ENCODE assay signal across 23 cellular contexts in genomic region chr14:105841022-105842009, GRCh38.
DNase-seq lines count a peak whose midpoint lies in the region; ATAC-seq and TF ChIP-seq lines count a peak whose summit lies in the region.
"Had no signal": no experiment of that assay in that cellular context is flagged by ENCODE, and none has a peak within 500 bp of the region (broad histone marks: within the 10 kb centered on the region; RNA-seq: fewer than 3 reads in every experiment).

No MANE protein-coding gene starts in this region.

- no peak overlapping the region for H3K4ac ChIP-seq in H9 (ENCODE audit: low read depth, low read length)

- H3K9ac ChIP-seq in H9 (ENCODE audit: extremely low read depth, insufficient read length, low read length): no peak overlapping the region

- no peak overlapping the region for H2AFZ ChIP-seq in H9 (ENCODE audit: low read length)

- H4K8ac ChIP-seq in H9 (replicated peaks; ENCODE audit: insufficient read length, low read depth, low read length): no peak overlapping the region

- H3K27me3 ChIP-seq in H9 (ENCODE audit: insufficient read depth, low read length): no peaks in the 10 kb centered on the region
- H3K27me3 ChIP-seq: brain microvascular endothelial cell, vagina had no signal

- H3T11ph ChIP-seq in H9 (ENCODE audit: low read length): no peak overlapping the region

- no peak overlapping the region for H3K56ac ChIP-seq in H9 (ENCODE audit: insufficient read length, low read depth, low read length)

- no peaks in the 10 kb centered on the region for H3K79me1 ChIP-seq in H9 (ENCODE audit: insufficient read depth, low read depth, low read length, poor library complexity, severe bottlenecking)

- peak in 1 of 2 donors; percentile 4 for ATAC-seq in stimulated activated naive B cell treated with anti-CD40 and anti-IgM and Interleukin-4, amounts not matched to agents 10 μg/mL and 1 μg/mL and 100 μg/mL, for 72 hours (replicated peaks)
- ATAC-seq in GM18498 (IDR thresholded peaks at IDR 0.05; ENCODE audit: unreplicated experiment) (no peak), SK-N-SH treated with all-trans-retinoic acid at 6 μM for 48 hours (no peak), GM18519 (IDR thresholded peaks at IDR 0.05; ENCODE audit: low FRiP score, unreplicated experiment) (no peak)
- ATAC-seq: activated naive CD8-positive, alpha-beta T cell treated with anti-CD3 and anti-CD28 coated beads, Interleukin-2, amount 50 U/mL, for 24 hours; natural killer cell had no signal

- no peak overlapping the region for H2BK20ac ChIP-seq in H9 (ENCODE audit: low read depth, low read length, poor library complexity, severe bottlenecking)

- no peak overlapping the region for H4K91ac ChIP-seq in H9 (ENCODE audit: insufficient read length, low read depth, low read length)

- H2BK120ac ChIP-seq in H9 (ENCODE audit: low read depth, low read length, poor library complexity, severe bottlenecking): no peak overlapping the region

- H2BK15ac ChIP-seq in H9 (ENCODE audit: low read depth, low read length): no peak overlapping the region

- H2BK5ac ChIP-seq in H9 (ENCODE audit: insufficient read length, low read length): no peak overlapping the region

- no peaks in the 10 kb centered on the region for H4K20me1 ChIP-seq in H9 (ENCODE audit: control insufficient read depth, insufficient read depth, insufficient read length)

- no peak overlapping the region for H3K14ac ChIP-seq in H9 (ENCODE audit: insufficient read depth, low read length)

- no peak overlapping the region for H3K27ac ChIP-seq in H9 (ENCODE audit: insufficient read length, low read depth, low read length)
- H3K27ac ChIP-seq: brain microvascular endothelial cell, vagina, WERI-Rb-1 had no signal

- peak; percentile 59 for DNase-seq in activated effector memory CD4-positive, alpha-beta T cell treated with anti-CD3 and anti-CD28 coated beads, Interleukin-2, amount 50 U/mL, for 16 hours
- DNase-seq in activated effector memory CD4-positive, alpha-beta T cell treated with Interleukin-2 at 50 U/mL for 16 hours: no peak
- DNase-seq in H9 (peak; percentile 5), ecto neural progenitor cell (ENCODE audit: low spot score) (peak; percentile 21)
- DNase-seq in stimulated activated naive B cell treated with anti-CD40 and anti-IgM and Interleukin-4, amounts not matched to agents 10 μg/mL and 1 μg/mL and 100 μg/mL, for 72 hours: no peak
- DNase-seq: activated CD4-positive, alpha-beta memory T cell treated with anti-CD3 and anti-CD28 coated beads for 36 hours; activated naive CD8-positive, alpha-beta T cell treated with anti-CD3 and anti-CD28 coated beads, Interleukin-2, amount 50 U/mL, for 24 hours; brain microvascular endothelial cell; CD4-positive, alpha-beta memory T cell; cortex of kidney; Karpas-422; natural killer cell; NCI-H1436; NCI-H774; small intestine; stimulated activated CD4-positive, alpha-beta T cell treated with anti-CD3 and anti-CD28 coated beads, Interleukin-4, amount 100 ng/mL, for 1 hour; WERI-Rb-1 had no signal

- no peak overlapping the region for H2AK5ac ChIP-seq in H9 (ENCODE audit: insufficient read length, low read length)

- no CpG with 5 or more reads among the region's 29 CpGs for WGBS in H9 (ENCODE audit: extremely low coverage, insufficient read length, low lambda C conversion rate)

- peaks cover 69 to 89% of the 10 kb centered on the region in 2 experiments for H3K9me3 Mint-ChIP-seq in H9
- no peaks in the 10 kb centered on the region for H3K9me3 Mint-ChIP-seq in stimulated activated naive B cell treated with anti-CD40 and anti-IgM and Interleukin-4, amounts not matched to agents 10 μg/mL and 1 μg/mL and 100 μg/mL, for 72 hours
- H3K9me3 Mint-ChIP-seq: activated CD4-positive, alpha-beta memory T cell treated with anti-CD3 and anti-CD28 coated beads for 36 hours; activated naive CD8-positive, alpha-beta T cell treated with anti-CD3 and anti-CD28 coated beads, Interleukin-2, amount 50 U/mL, for 24 hours; CD4-positive, alpha-beta memory T cell; memory B cell; natural killer cell had no signal

- no peaks in the 10 kb centered on the region for H3K4me1 Mint-ChIP-seq in H9
- H3K4me1 Mint-ChIP-seq in stimulated activated naive B cell treated with anti-CD40 and anti-IgM and Interleukin-4, amounts not matched to agents 10 μg/mL and 1 μg/mL and 100 μg/mL, for 72 hours: peaks cover 34 to 66% of the 10 kb centered on the region in 2 donors
- H3K4me1 Mint-ChIP-seq: activated naive CD8-positive, alpha-beta T cell treated with anti-CD3 and anti-CD28 coated beads, Interleukin-2, amount 50 U/mL, for 24 hours; CD4-positive, alpha-beta memory T cell; natural killer cell had no signal

- H3K27ac Mint-ChIP-seq in H9: no peak overlapping the region
- H3K27ac Mint-ChIP-seq in stimulated activated naive B cell treated with anti-CD40 and anti-IgM and Interleukin-4, amounts not matched to agents 10 μg/mL and 1 μg/mL and 100 μg/mL, for 72 hours: peak overlapping the region; percentile 84
- H3K27ac Mint-ChIP-seq: activated CD4-positive, alpha-beta memory T cell treated with anti-CD3 and anti-CD28 coated beads for 36 hours; activated naive CD8-positive, alpha-beta T cell treated with anti-CD3 and anti-CD28 coated beads, Interleukin-2, amount 50 U/mL, for 24 hours; CD4-positive, alpha-beta memory T cell; natural killer cell; progenitor cell of endocrine pancreas had no signal

- peaks cover 6% of the 10 kb centered on the region; the same call in 1 of the 2 replicates for H3K27me3 Mint-ChIP-seq in H9 (ENCODE audit: low read depth)
- H3K27me3 Mint-ChIP-seq in stimulated activated naive B cell treated with anti-CD40 and anti-IgM and Interleukin-4, amounts not matched to agents 10 μg/mL and 1 μg/mL and 100 μg/mL, for 72 hours: no peaks in the 10 kb centered on the region
- H3K27me3 Mint-ChIP-seq: activated CD4-positive, alpha-beta memory T cell treated with anti-CD3 and anti-CD28 coated beads for 36 hours; activated naive CD8-positive, alpha-beta T cell treated with anti-CD3 and anti-CD28 coated beads, Interleukin-2, amount 50 U/mL, for 24 hours; memory B cell; progenitor cell of endocrine pancreas had no signal

- TF ChIP-seq CTCF in H9 (conservative IDR thresholded peaks at IDR 0.05): no peak

- peak overlapping the region in 1 of 2 experiments; percentile 51; a peak in 1 of 5 replicates for H3K4me3 Mint-ChIP-seq in H9
- H3K4me3 Mint-ChIP-seq in stimulated activated naive B cell treated with anti-CD40 and anti-IgM and Interleukin-4, amounts not matched to agents 10 μg/mL and 1 μg/mL and 100 μg/mL, for 72 hours: peak overlapping the region in 1 of 2 donors; percentile 21
- H3K4me3 Mint-ChIP-seq: activated CD4-positive, alpha-beta memory T cell treated with anti-CD3 and anti-CD28 coated beads for 36 hours; activated naive CD8-positive, alpha-beta T cell treated with anti-CD3 and anti-CD28 coated beads, Interleukin-2, amount 50 U/mL, for 24 hours; CD4-positive, alpha-beta memory T cell; memory B cell; natural killer cell had no signal

- no peak overlapping the region for H3K4me2 ChIP-seq in H9 (ENCODE audit: insufficient read depth, insufficient read length, low read length)

- peaks cover 94% of the 10 kb centered on the region for H3K9me3 ChIP-seq in H9 (ENCODE audit: control insufficient read depth, low read depth, low read length)
- H3K9me3 ChIP-seq: vagina had no signal

- H3K18ac ChIP-seq in H9 (ENCODE audit: insufficient read length, low read depth, low read length): no peak overlapping the region

- H3K23ac ChIP-seq in H9 (ENCODE audit: insufficient read length, low read depth, low read length): no peak overlapping the region

- no peaks in the 10 kb centered on the region for H3K4me1 ChIP-seq in H9 (ENCODE audit: insufficient read depth, low read length)
- H3K4me1 ChIP-seq: vagina had no signal

- peaks cover 15 to 37% (median 23%) of the 10 kb centered on the region in 3 experiments; a peak in 6 of 7 replicates for H3K36me3 Mint-ChIP-seq in H9 (ENCODE audit: insufficient read depth in 1 of 3, low read depth in 3 of 3)
- H3K36me3 Mint-ChIP-seq in stimulated activated naive B cell treated with anti-CD40 and anti-IgM and Interleukin-4, amounts not matched to agents 10 μg/mL and 1 μg/mL and 100 μg/mL, for 72 hours: peaks cover 48 to 64% of the 10 kb centered on the region in 2 donors
- H3K36me3 Mint-ChIP-seq: activated CD4-positive, alpha-beta memory T cell treated with anti-CD3 and anti-CD28 coated beads for 36 hours; CD4-positive, alpha-beta memory T cell; natural killer cell had no signal

- no peak overlapping the region for H4K5ac ChIP-seq in H9 (ENCODE audit: insufficient read length, low read depth, low read length)

- no peak overlapping the region for H2BK12ac ChIP-seq in H9 (ENCODE audit: insufficient read length, low read depth, low read length)

- H3K23me2 ChIP-seq in H9 (ENCODE audit: insufficient read length, low read depth, low read length, poor library complexity, severe bottlenecking): no peaks in the 10 kb centered on the region

- no peaks in the 10 kb centered on the region for H3K79me2 ChIP-seq in H9 (ENCODE audit: insufficient read depth, low read length)

TF ChIP-seq in SK-N-SH treated with all-trans-retinoic acid at 6 μM for 48 hours, 23 proteins besides CTCF, POLR2A, EP300 and RAD21 (continues in another document):
- TF ChIP-seq CSDC2 (CRISPR knock-in tag; IDR thresholded peaks at IDR 0.05) (no peak), PPARA (CRISPR knock-in tag; IDR thresholded peaks at IDR 0.05; ENCODE audit: borderline replicate concordance) (no peak), RARB (CRISPR knock-in tag; IDR thresholded peaks at IDR 0.05) (no peak), ZFP30 (CRISPR knock-in tag; IDR thresholded peaks at IDR 0.05) (no peak), PATZ1 (CRISPR knock-in tag; IDR thresholded peaks at IDR 0.05; ENCODE audit: borderline replicate concordance) (no peak), ZNF565 (CRISPR knock-in tag; conservative IDR thresholded peaks at IDR 0.05; ENCODE audit: low read depth) (no peak)

Comparison
In these comparisons a context has a peak if more than half of its experiments do, and no peak if none do; other contexts are left out.
1. DNase-seq: peak in activated effector memory CD4-positive, alpha-beta T cell treated with anti-CD3 and anti-CD28 coated beads, Interleukin-2, amount 50 U/mL, for 16 hours (single experiment), H9 (single experiment) and ecto neural progenitor cell (single experiment); none in activated effector memory CD4-positive, alpha-beta T cell treated with Interleukin-2 at 50 U/mL for 16 hours (single experiment) and stimulated activated naive B cell treated with anti-CD40 and anti-IgM and Interleukin-4, amounts not matched to agents 10 μg/mL and 1 μg/mL and 100 μg/mL, for 72 hours (single experiment).